Comparison of ENCODE assay signal across 10 cellular contexts in the genomic region with DNA sequence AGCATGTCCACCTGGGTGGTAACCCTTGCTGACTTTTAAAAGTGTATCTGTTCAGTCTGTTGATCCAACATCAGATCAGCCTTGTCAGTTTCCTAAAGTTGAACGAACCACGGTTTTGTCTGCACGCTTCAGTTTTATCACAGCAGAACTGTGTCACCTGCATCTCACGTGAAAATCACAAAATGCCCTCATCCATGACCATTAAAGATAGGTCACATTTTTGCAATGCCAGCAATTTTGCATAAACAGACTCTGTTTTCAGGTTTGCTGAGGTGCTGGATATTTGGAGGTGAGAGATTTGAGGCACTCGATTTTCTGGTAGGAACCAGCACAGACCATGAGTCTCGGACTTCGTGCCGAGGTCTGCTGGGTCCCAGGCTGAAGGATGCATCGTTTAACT. TPM values are rescaled to one million over a fixed set of nuclear protein-coding genes. Genes with fewer than 3 reads are reported as not detected.
DNase-seq lines count a peak whose midpoint lies in the region; ATAC-seq, FAIRE-seq and TF ChIP-seq lines count a peak whose summit lies in the region.
"Had no signal": no experiment of that assay in that cellular context is flagged by ENCODE, and none has a peak within 500 bp of the region (broad histone marks: within the 10 kb centered on the region; RNA-seq: fewer than 3 reads in every experiment).

No MANE protein-coding gene starts in this region.

- WGBS in small intestine, 3 donors: 51 to 78% (median 65%) methylated on average over 9 of the region's 9 CpGs

- no peak for ATAC-seq in T-helper 17 cell

- H3K4me1 ChIP-seq in DOHH2 (ENCODE audit: control insufficient read depth, low read length): peaks cover 34% of the 10 kb centered on the region
- H3K4me1 ChIP-seq in fibroblast of lung (ENCODE audit: control insufficient read depth, extremely low read depth, insufficient read depth, low read length): peaks cover 24% of the 10 kb centered on the region
- peaks cover 13 to 21% of the 10 kb centered on the region in 2 donors for H3K4me1 ChIP-seq in small intestine (ENCODE audit: control insufficient read depth in 2 of 2, insufficient read depth in 1 of 2, low read depth in 1 of 2, low read length in 1 of 2)
- H3K4me1 ChIP-seq in BE2C: peaks cover 8% of the 10 kb centered on the region; the same call in 1 of the 2 replicates

- FAIRE-seq in small intestine (lab: Jason Lieb, UNC): no peak
- FAIRE-seq: colon had no signal

- TF ChIP-seq CTCF in DOHH2 (IDR thresholded peaks at IDR 0.05; ENCODE audit: low read depth, low read length, poor library complexity, severe bottlenecking): no peak
- TF ChIP-seq CTCF in fibroblast of lung (conservative IDR thresholded peaks at IDR 0.05 in 1 of 2, IDR thresholded peaks at IDR 0.05 in 1 of 2; ENCODE audit: low read depth in 1 of 2, low read length in 2 of 2): no peak
- TF ChIP-seq CTCF in BE2C (IDR thresholded peaks at IDR 0.05; ENCODE audit: low read depth, low read length): no peak

- H3K4me3 Mint-ChIP-seq in T-helper 17 cell: peak overlapping the region; percentile 79

- H3K27ac ChIP-seq in DOHH2 (ENCODE audit: low read depth, low read length) (no peak overlapping the region), fibroblast of lung (ENCODE audit: insufficient read depth, low read length) (peak overlapping the region; percentile 96), small intestine (ENCODE audit: low read depth in 1 of 2, low read length in 1 of 2) (peak overlapping the region; percentile 90 to 100)

- H3K9me3 ChIP-seq in DOHH2 (ENCODE audit: control insufficient read depth, insufficient read depth, low read length) (no peaks in the 10 kb centered on the region), T-helper 17 cell (ENCODE audit: control insufficient read depth, low read length, poor library complexity, severe bottlenecking) (no peaks in the 10 kb centered on the region), fibroblast of lung (ENCODE audit: control insufficient read depth, insufficient read depth, low read depth, low read length) (no peaks in the 10 kb centered on the region), small intestine (ENCODE audit: control insufficient read depth, low read depth) (no peaks in the 10 kb centered on the region), BE2C (no peaks in the 10 kb centered on the region)

- H3K27me3 ChIP-seq in DOHH2 (ENCODE audit: control insufficient read depth, low read length) (peaks cover 13% of the 10 kb centered on the region), fibroblast of lung (ENCODE audit: control insufficient read depth, insufficient read depth, low read length) (peaks cover 8% of the 10 kb centered on the region), small intestine (ENCODE audit: control insufficient read depth in 2 of 2, insufficient read depth in 2 of 2, low read length in 2 of 2) (peaks cover 0 to 6% of the 10 kb centered on the region in 2 donors), BE2C (peaks cover 30% of the 10 kb centered on the region)

- peaks cover 20% of the 10 kb centered on the region for H3K4me1 Mint-ChIP-seq in T-helper 17 cell

- H3K36me3 Mint-ChIP-seq in T-helper 17 cell (ENCODE audit: low read depth): no peaks in the 10 kb centered on the region

- H3K4me3 ChIP-seq in DOHH2 (ENCODE audit: low read length): no peak overlapping the region; the same call in 1 of the 2 replicates
- peak overlapping the region in 2 of 4 experiments; percentile 4 to 81 for H3K4me3 ChIP-seq in fibroblast of lung (replicated peaks in 1 of 4; ENCODE audit: control extremely low read depth in 1 of 4, insufficient read depth in 1 of 4, low read depth in 3 of 4, low read length in 4 of 4)
- H3K4me3 ChIP-seq in small intestine (ENCODE audit: low read depth in 1 of 2, low read length in 2 of 2): peak overlapping the region in 1 of 2 donors; percentile 96
- H3K4me3 ChIP-seq in BE2C (ENCODE audit: low read depth, low read length): no peak overlapping the region

- H3K27me3 Mint-ChIP-seq in T-helper 17 cell: no peaks in the 10 kb centered on the region

- DNase-seq in T-helper 17 cell (no peak), fibroblast of lung (ENCODE audit: low read depth in 2 of 2) (no peak), small intestine (no peak), BE2C (no peak), NOMO-1 treated with DMSO at 0.1 percent for 48 hours (lab: John Stamatoyannopoulos, UW; ENCODE audit: unreplicated experiment) (no peak), NCI-H1436 (lab: John Stamatoyannopoulos, UW) (no peak)
- DNase-seq: activated CD4-positive, alpha-beta T cell treated with anti-CD3 and anti-CD28 coated beads, Interleukin-2, amount 50 U/mL, for 1 hour; islet precursor cell had no signal

- H2AFZ ChIP-seq in fibroblast of lung (ENCODE audit: low read length): no peak overlapping the region

- H3K9me2 ChIP-seq in DOHH2 (replicated peaks; ENCODE audit: control insufficient read depth, low read length): no peaks in the 10 kb centered on the region

- H3K9ac ChIP-seq in fibroblast of lung (ENCODE audit: insufficient read depth, low read length): no peak overlapping the region

- peak overlapping the region; percentile 72 for H3K27ac Mint-ChIP-seq in T-helper 17 cell

- H3K36me3 ChIP-seq in DOHH2 (ENCODE audit: control insufficient read depth, low read length) (peaks cover 43% of the 10 kb centered on the region), fibroblast of lung (ENCODE audit: control insufficient read depth, insufficient read depth, low read length) (peaks cover 9% of the 10 kb centered on the region), small intestine (ENCODE audit: control insufficient read depth in 2 of 2, insufficient read depth in 2 of 2, low read length in 2 of 2) (peaks cover 0 to 7% of the 10 kb centered on the region in 2 donors), BE2C (no peaks in the 10 kb centered on the region)

- H3K79me2 ChIP-seq in DOHH2 (ENCODE audit: control insufficient read depth, low read length) (peaks cover 70% of the 10 kb centered on the region), fibroblast of lung (ENCODE audit: control insufficient read depth, insufficient read depth, low read length) (peaks cover 58% of the 10 kb centered on the region)

- H3K4me2 ChIP-seq in DOHH2 (ENCODE audit: low read length): peak overlapping the region; percentile 76
- no peak overlapping the region for H3K4me2 ChIP-seq in fibroblast of lung (ENCODE audit: extremely low read depth, insufficient read depth, low read length)

- peaks cover 6% of the 10 kb centered on the region; the same call in 1 of the 2 replicates for H3F3A ChIP-seq in DOHH2 (ENCODE audit: control insufficient read depth, insufficient read depth)

- peaks cover 12% of the 10 kb centered on the region for H4K20me1 ChIP-seq in DOHH2 (ENCODE audit: control insufficient read depth, insufficient read depth, low read depth, low read length)
- H4K20me1 ChIP-seq in fibroblast of lung (ENCODE audit: control insufficient read depth, extremely low read depth, insufficient read depth, low read length): peaks cover 3% of the 10 kb centered on the region

RNA-seq across cellular contexts. Expression of gene METRNL, which starts 3.0 kb away (rescaled TPM):
- 10 to 100 TPM; 24.0 to 26.2 TPM for total RNA-seq in T-helper 17 cell
- 114 and 120 TPM in 2 replicates for total RNA-seq in fibroblast of lung
- polyA plus RNA-seq in fibroblast of lung: 27.0 TPM in 2 replicates
- 64.9 and 78.1 TPM in 2 replicates for polyA plus RNA-seq in fibroblast of lung (2012)
- polyA minus RNA-seq in fibroblast of lung (ENCODE audit: low replicate concordance): 23.0 and 29.3 TPM in 2 replicates
- polyA plus RNA-seq in small intestine: 100 to 1,000 TPM in 2 of 3 donors, 10 to 100 TPM in 1; 64.4 to 118 (median 112) TPM
- polyA plus RNA-seq in BE2C (2012; ENCODE audit: insufficient read depth, insufficient read length, low read depth): 25.8 TPM
